ENCODE assay signal across 18 cellular contexts in the genomic region with DNA sequence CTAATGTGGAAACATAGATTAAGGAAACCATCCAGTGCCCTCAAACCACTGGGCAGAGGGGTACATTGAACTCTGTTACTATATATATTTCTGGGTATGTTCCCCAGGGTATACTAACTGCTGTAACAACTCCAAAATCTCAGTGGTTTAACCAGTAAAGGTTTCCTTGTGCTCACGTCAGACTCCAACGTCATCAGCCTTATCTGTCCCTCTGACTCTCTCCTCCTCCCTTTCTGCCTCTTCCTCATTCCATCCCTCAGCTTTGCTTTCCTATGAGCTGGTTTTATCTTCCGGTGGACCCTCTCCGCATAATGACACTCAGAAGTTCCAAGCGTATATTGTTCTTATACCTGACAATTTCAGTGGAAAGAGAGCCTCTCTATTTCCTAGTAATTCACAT. TPM values are rescaled to one million over a fixed set of nuclear protein-coding genes. Genes with fewer than 3 reads are reported as not detected.
"Had no signal": no experiment of that assay in that cellular context is flagged by ENCODE, and none has a peak within 500 bp of the region (broad histone marks: within the 10 kb centered on the region; RNA-seq: fewer than 3 reads in every experiment).

No MANE protein-coding gene starts in this region.

- H3K27ac ChIP-seq: breast epithelium, esophagus squamous epithelium, left lung, transverse colon had no signal

- H3K4me1 ChIP-seq: breast epithelium, left lung had no signal

- DNase-seq: activated CD4-positive, alpha-beta memory T cell treated with anti-CD3 and anti-CD28 coated beads, Interleukin-2, amount 10 ng/mL, durations not matched to agents 7 days and 5 days; activated CD4-positive, alpha-beta T cell treated with anti-CD3 and anti-CD28 coated beads for 48 hours; activated CD4-positive, CD25-positive, alpha-beta regulatory T cell; activated effector memory CD4-positive, alpha-beta T cell treated with Interleukin-2 at 50 U/mL for 16 hours; activated naive CD8-positive, alpha-beta T cell treated with anti-CD3 and anti-CD28 coated beads, Interleukin-2, amount 50 U/mL, for 24 hours; activated T-cell treated with anti-CD3 and anti-CD28 coated beads, Interleukin-2, amount 50 U/mL, for 24 hours; aorta; effector CD8-positive, alpha-beta T cell; esophagus squamous epithelium; left lung; transverse colon had no signal

- FAIRE-seq: frontal cortex had no signal

- H3K27me3 ChIP-seq: breast epithelium, esophagus squamous epithelium, left lung, transverse colon had no signal

- ATAC-seq: activated naive CD8-positive, alpha-beta T cell treated with anti-CD3 and anti-CD28 coated beads, Interleukin-2, amount 50 U/mL, for 24 hours had no signal

- H3K36me3 ChIP-seq: breast epithelium, esophagus squamous epithelium, left lung, transverse colon had no signal

- H3K9me3 ChIP-seq: breast epithelium, esophagus squamous epithelium, left lung, transverse colon had no signal

- H3K4me3 ChIP-seq: breast epithelium, esophagus squamous epithelium, left lung, transverse colon had no signal

RNA-seq across cellular contexts. Expression of a gene that starts 21.2 kb away (rescaled TPM):
- total RNA-seq: breast epithelium, cerebellum, frontal cortex, mononuclear cell, neural crest cell, omental fat pad, skeletal muscle tissue, transverse colon had no signal
